Comparison of ENCODE assay signal across 9 cellular contexts in the genomic region with DNA sequence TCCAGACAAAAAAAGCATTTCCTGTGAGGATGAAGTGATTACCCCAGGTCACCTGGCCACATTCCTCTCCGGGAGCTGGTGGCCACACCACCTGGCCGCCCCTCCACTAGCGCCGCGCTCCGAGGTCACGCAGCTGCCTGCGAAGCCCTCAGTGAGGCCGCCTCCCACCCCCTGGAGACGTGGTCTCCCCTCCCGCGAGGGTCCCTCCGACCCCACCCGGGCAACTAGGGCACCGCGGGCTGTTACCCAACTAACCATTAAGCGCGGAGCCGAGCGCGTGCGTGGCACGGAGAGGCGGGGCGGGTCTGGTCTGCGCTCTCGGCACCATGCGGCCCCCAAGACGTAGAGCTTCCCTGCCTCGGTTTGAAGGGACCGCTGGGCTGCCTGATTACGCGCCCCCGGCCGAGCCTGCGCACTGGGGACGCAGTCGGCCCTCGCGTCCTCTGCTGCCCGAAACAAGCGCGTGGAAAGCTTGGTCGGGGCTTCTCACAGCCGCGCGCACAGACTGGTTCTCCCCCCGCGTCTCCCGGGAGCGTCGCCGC.
DNase-seq lines count a peak whose midpoint lies in the region; FAIRE-seq and TF ChIP-seq lines count a peak whose summit lies in the region.
"Had no signal": no experiment of that assay in that cellular context is flagged by ENCODE, and none has a peak within 500 bp of the region (broad histone marks: within the 10 kb centered on the region; RNA-seq: fewer than 3 reads in every experiment).

No MANE protein-coding gene starts in this region.

- intact Hi-C loops in sigmoid colon (cut with DNase I) = no loop called here

- peak overlapping the region; percentile 63 for H3K9ac ChIP-seq in astrocyte (ENCODE audit: low read length)

- no peaks in the 10 kb centered on the region for H3K79me2 ChIP-seq in astrocyte (ENCODE audit: insufficient read depth, low read length)
- no peaks in the 10 kb centered on the region for H3K79me2 ChIP-seq in hepatocyte

- H3K4me2 ChIP-seq in astrocyte (ENCODE audit: low read length) (peak overlapping the region; percentile 95), hepatocyte (peak overlapping the region; percentile 100)

- peak overlapping the region; percentile 95 for H2AFZ ChIP-seq in astrocyte (ENCODE audit: low read depth, low read length)
- peak overlapping the region; percentile 99 for H2AFZ ChIP-seq in hepatocyte

- H3K36me3 ChIP-seq in astrocyte (ENCODE audit: insufficient read depth, low read length) (no peaks in the 10 kb centered on the region), hepatocyte (replicated peaks; ENCODE audit: insufficient read depth, low read depth) (no peaks in the 10 kb centered on the region), sigmoid colon (no peaks in the 10 kb centered on the region)
- no peaks in the 10 kb centered on the region for H3K36me3 ChIP-seq in CD8-positive, alpha-beta memory T cell (ENCODE audit: insufficient read depth, low read length)

- no peaks in the 10 kb centered on the region for H3K9me2 ChIP-seq in hepatocyte (replicated peaks; ENCODE audit: insufficient read depth)

- no peaks in the 10 kb centered on the region for H4K20me1 ChIP-seq in astrocyte (ENCODE audit: insufficient read depth, low read length)
- H4K20me1 ChIP-seq in hepatocyte (ENCODE audit: insufficient read depth, poor library complexity, severe bottlenecking) = no peaks in the 10 kb centered on the region

- no peaks in the 10 kb centered on the region for H3K4me1 Mint-ChIP-seq in astrocyte (ENCODE audit: low read depth, unreplicated experiment)
- peaks cover 0 to 3% (median 1%) of the 10 kb centered on the region in 3 donors for H3K4me1 Mint-ChIP-seq in CD8-positive, alpha-beta memory T cell

- in situ Hi-C loops in KBM-7 (cut with MboI; ENCODE audit: low pct_unique_long_range_greater_than_20kb, low sequenced_read_pairs) = no loop called here

- H3K27ac ChIP-seq in astrocyte (ENCODE audit: low read depth, low read length) (no peak overlapping the region), hepatocyte (no peak overlapping the region), sigmoid colon (no peak overlapping the region)
- H3K27ac ChIP-seq in CD8-positive, alpha-beta memory T cell (ENCODE audit: low read depth, low read length) = no peak overlapping the region

- POLR2A ChIA-PET in CD8-positive, alpha-beta memory T cell (lab: Charles Lee) = no interaction called here

- TF ChIP-seq POLR2A in sigmoid colon (IDR thresholded peaks at IDR 0.05) = no peak

- H3K4me3 Mint-ChIP-seq in astrocyte (ENCODE audit: unreplicated experiment) = no peak overlapping the region
- peak overlapping the region in 1 of 7 donors; percentile 50 for H3K4me3 Mint-ChIP-seq in CD8-positive, alpha-beta memory T cell

- H3K9me3 Mint-ChIP-seq in astrocyte (ENCODE audit: unreplicated experiment) = no peaks in the 10 kb centered on the region
- H3K9me3 Mint-ChIP-seq in CD8-positive, alpha-beta memory T cell = no peaks in the 10 kb centered on the region

- peaks cover 3% of the 10 kb centered on the region for H3K27me3 ChIP-seq in astrocyte (ENCODE audit: insufficient read depth, low read length)
- H3K27me3 ChIP-seq in hepatocyte = no peaks in the 10 kb centered on the region
- peaks cover 15 to 41% (median 22%) of the 10 kb centered on the region in 3 donors for H3K27me3 ChIP-seq in sigmoid colon
- peaks cover 3% of the 10 kb centered on the region for H3K27me3 ChIP-seq in CD8-positive, alpha-beta memory T cell (ENCODE audit: insufficient read depth, low read length, poor library complexity, severe bottlenecking)

- H3K4me3 ChIP-seq in AG09309 (ENCODE audit: control insufficient read depth, low read depth, low read length) (peak overlapping the region; percentile 63), astrocyte (ENCODE audit: insufficient read depth, low read depth, low read length) (peak overlapping the region; percentile 58), hepatocyte (peak overlapping the region; percentile 56), sigmoid colon (peak overlapping the region in 3 of 4 donors; percentile 19 to 48 (median 40))
- H3K4me3 ChIP-seq in CD8-positive, alpha-beta memory T cell (ENCODE audit: low read length) = no peak overlapping the region

- 16% methylated on average over 52 of the region's 53 CpGs for WGBS in hepatocyte (ENCODE audit: low lambda C conversion rate, missing lambda C conversion rate)
- WGBS in sigmoid colon, 2 donors = 1 to 2% methylated on average over 53 of the region's 53 CpGs

- FAIRE-seq in astrocyte (lab: Jason Lieb, UNC) = no peak
- FAIRE-seq: GM18507 had no signal

- no peak for TF ChIP-seq CTCF in AG09309 (IDR thresholded peaks at IDR 0.05; ENCODE audit: control insufficient read depth, insufficient read depth, low read depth, low read length, missing control alignments)
- no peak for TF ChIP-seq CTCF in astrocyte (IDR thresholded peaks at IDR 0.05; ENCODE audit: insufficient read depth, low read depth, low read length)
- TF ChIP-seq CTCF in hepatocyte (IDR thresholded peaks at IDR 0.05; ENCODE audit: poor library complexity) = no peak
- TF ChIP-seq CTCF in sigmoid colon (IDR thresholded peaks at IDR 0.05) = no peak
- TF ChIP-seq CTCF in GM20000 (IDR thresholded peaks at IDR 0.05; ENCODE audit: extremely low read depth, missing control alignments) = no peak

- no peaks in the 10 kb centered on the region for H3K36me3 Mint-ChIP-seq in astrocyte (ENCODE audit: low read depth, unreplicated experiment)
- no peaks in the 10 kb centered on the region for H3K36me3 Mint-ChIP-seq in CD8-positive, alpha-beta memory T cell

- no peak overlapping the region for H3K27ac Mint-ChIP-seq in astrocyte (ENCODE audit: unreplicated experiment)
- H3K27ac Mint-ChIP-seq in CD8-positive, alpha-beta memory T cell = no peak overlapping the region

- H3K4me1 ChIP-seq in astrocyte (ENCODE audit: insufficient read depth, low read length) (peaks cover 9% of the 10 kb centered on the region), hepatocyte (ENCODE audit: insufficient read depth) (no peaks in the 10 kb centered on the region), sigmoid colon (peaks cover 0 to 12% (median 9%) of the 10 kb centered on the region in 4 donors)
- H3K4me1 ChIP-seq in CD8-positive, alpha-beta memory T cell (ENCODE audit: insufficient read depth, low read length) = no peaks in the 10 kb centered on the region

- DNase-seq in AG09309 (ENCODE audit: low read depth) = no peak
- DNase-seq in KBM-7 = peak; percentile 67
- peak; percentile 56 for DNase-seq in astrocyte (ENCODE audit: low read depth)
- DNase-seq in hepatocyte (ENCODE audit: low spot score) = peak; percentile 70
- DNase-seq in sigmoid colon = peak; percentile 50
- no peak for DNase-seq in H4 (ENCODE audit: low spot score)
- DNase-seq in CD8-positive, alpha-beta memory T cell = no peak
- no peak for DNase-seq in GM20000 (ENCODE audit: low spot score)

- TF ChIP-seq EP300 in sigmoid colon (IDR thresholded peaks at IDR 0.05) = no peak

- CTCF ChIA-PET in CD8-positive, alpha-beta memory T cell (lab: Charles Lee) = no interaction called here

- H3K27me3 Mint-ChIP-seq in astrocyte (ENCODE audit: low read depth, unreplicated experiment) = peaks cover 5% of the 10 kb centered on the region
- peaks cover 26 to 48% of the 10 kb centered on the region in 2 donors for H3K27me3 Mint-ChIP-seq in CD8-positive, alpha-beta memory T cell

- H3K9me3 ChIP-seq in astrocyte (ENCODE audit: insufficient read depth, low read depth, low read length) (no peaks in the 10 kb centered on the region), hepatocyte (ENCODE audit: low read depth) (no peaks in the 10 kb centered on the region), sigmoid colon (no peaks in the 10 kb centered on the region)
- H3K9me3 ChIP-seq in CD8-positive, alpha-beta memory T cell (ENCODE audit: low read length) = no peaks in the 10 kb centered on the region

Comparison
In these comparisons a context has a peak if more than half of its experiments do, and no peak if none do; other contexts are left out.
1. DNase-seq: peak in KBM-7 (single experiment), astrocyte (single experiment), hepatocyte (single experiment) and sigmoid colon (single experiment); none in AG09309 (single experiment), H4 (single experiment), CD8-positive, alpha-beta memory T cell (0 of 5) and GM20000 (single experiment).